8 cellular contexts compared by ENCODE assay signal in the genomic region with DNA sequence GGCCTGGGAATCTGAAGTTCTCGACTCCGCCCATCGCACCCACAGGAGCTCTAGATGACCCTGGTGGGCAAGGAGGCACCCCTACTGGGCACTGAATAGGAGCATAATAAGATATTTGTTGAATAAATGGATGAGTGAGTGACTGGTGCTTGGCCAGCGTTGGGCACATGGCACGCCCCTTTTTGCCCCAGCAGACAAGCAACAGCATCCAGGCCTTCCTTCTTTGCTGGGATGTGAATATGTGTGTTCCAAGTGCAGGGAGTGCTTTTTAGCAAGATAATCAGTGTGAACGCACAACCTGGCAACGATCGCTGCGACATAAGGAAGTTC. TPM values are rescaled to one million over a fixed set of nuclear protein-coding genes. Genes with fewer than 3 reads are reported as not detected.
A peak's percentile ranks its signal among the peaks of the same experiment; 100 is the strongest.
DNase-seq lines count a peak whose midpoint lies in the region; ATAC-seq, FAIRE-seq and TF ChIP-seq lines count a peak whose summit lies in the region.

No MANE protein-coding gene starts in this region.

- in situ Hi-C loops in astrocyte of the cerebellum (cut with HindIII; ENCODE audit: low sequenced_read_pairs): no loop called here
- in situ Hi-C loops in HepG2 (cut with HindIII; ENCODE audit: extremely low pct_ligation_motif_present, low pct_unique_long_range_greater_than_20kb): no loop called here

- H3K4me2 ChIP-seq in BLaER1 (peak overlapping the region; percentile 66), HepG2 (ENCODE audit: low read depth, low read length) (peak overlapping the region; percentile 84)

- TF ChIP-seq CTCF in astrocyte of the cerebellum (IDR thresholded peaks at IDR 0.05; ENCODE audit: low read depth, low read length, missing control alignments): no peak
- TF ChIP-seq CTCF in HepG2 (CRISPR knock-in tag; IDR thresholded peaks at IDR 0.05): no peak
- TF ChIP-seq CTCF in tibial nerve (IDR thresholded peaks at IDR 0.05): no peak

- BruUV-seq in HepG2 (replicated peaks; lab: Mats Ljungman, UMichigan): no TSS peak

- H3K27ac ChIP-seq in BLaER1 (peak overlapping the region; percentile 68), HepG2 (ENCODE audit: extremely low read length, insufficient read depth, low read length) (no peak overlapping the region), tibial nerve (peak overlapping the region; percentile 90 to 97 (median 92))

- DNase-seq in astrocyte of the cerebellum (ENCODE audit: low read depth) (no peak), HepG2 (ENCODE audit: low spot score) (no peak), tibial nerve (ENCODE audit: low spot score in 2 of 2) (peak; percentile 18 to 25), inferior parietal cortex (ENCODE audit: extremely low spot score) (no peak), HPDE6-E6E7 (ENCODE audit: extremely low spot score) (no peak)

- H3K27me3 ChIP-seq in BLaER1 (no peaks in the 10 kb centered on the region), HepG2 (ENCODE audit: control insufficient read depth in 1 of 2, insufficient read depth in 2 of 2, low read length in 2 of 2) (no peaks in the 10 kb centered on the region), tibial nerve (no peaks in the 10 kb centered on the region)

- no peak for FAIRE-seq in HepG2 (lab: Jason Lieb, UNC)

- H3K4me1 ChIP-seq in BLaER1 (peaks cover 42% of the 10 kb centered on the region), HepG2 (ENCODE audit: insufficient read depth, low read length) (peaks cover 37% of the 10 kb centered on the region), tibial nerve (peaks cover 0 to 44% (median 14%) of the 10 kb centered on the region in 4 donors)

- H3K9ac ChIP-seq in BLaER1 (peak overlapping the region; percentile 68; the same call in 1 of the 2 replicates), HepG2 (ENCODE audit: insufficient read depth, low read depth, low read length) (peak overlapping the region; percentile 53)

- 65% methylated on average over 6 of the region's 9 CpGs for WGBS in HepG2 (ENCODE audit: low lambda C conversion rate)
- 9 to 11% methylated on average over 9 of the region's 9 CpGs for WGBS in tibial nerve, 2 donors

- peaks cover 42% of the 10 kb centered on the region for H3K79me2 ChIP-seq in HepG2 (ENCODE audit: insufficient read depth, low read length)

- POLR2A ChIA-PET in HepG2 (lab: Yijun Ruan, JAX): interaction anchor here (0.6 to 2.6 kb wide), 3 partner anchors 12 to 88 kb away, joined by 3 to 19 read pairs (median 4); a partner anchor contains a TSS

- H3K36me3 ChIP-seq in BLaER1: peaks cover 21% of the 10 kb centered on the region; the same call in 1 of the 2 replicates
- H3K36me3 ChIP-seq in HepG2 (replicated peaks in 1 of 2; ENCODE audit: control insufficient read depth in 1 of 2, insufficient read depth in 2 of 2, low read length in 2 of 2): peaks cover 0 to under 1% of the 10 kb centered on the region in 2 experiments; a peak in 1 of 5 replicates
- peaks cover 0 to 4% (median 0%) of the 10 kb centered on the region in 3 donors for H3K36me3 ChIP-seq in tibial nerve

- peak; percentile 7 for ATAC-seq in GM19467 (IDR thresholded peaks at IDR 0.05; ENCODE audit: unreplicated experiment)
- peak; percentile 6 for ATAC-seq in HG03521 (IDR thresholded peaks at IDR 0.05; ENCODE audit: unreplicated experiment)
- ATAC-seq in HepG2: peak; percentile 37; the same call in 2 of the 3 replicates

- CTCF ChIA-PET in HepG2 (lab: Yijun Ruan, JAX; ENCODE audit: low intra/inter-chr PET ratio, low total read pairs): interaction anchor here (0.6 kb wide), 1 partner anchor 25 kb away, joined by 3 read pairs; a partner anchor contains a TSS

- intact Hi-C loops in HepG2 (cut with micrococcal nuclease; ENCODE audit: unreplicated experiment): loop anchor here (5.0 kb wide), 1 partner anchor 66 kb away; no protein-coding TSS in a partner anchor

- H3K4me3 ChIP-seq in BLaER1 (peak overlapping the region; percentile 94), astrocyte of the cerebellum (ENCODE audit: low read depth, low read length) (peak overlapping the region; percentile 86), HepG2 (replicated peaks in 1 of 3; ENCODE audit: insufficient read depth in 1 of 3, low read depth in 2 of 3, low read length in 3 of 3) (peak overlapping the region; percentile 44 to 98 (median 55)), tibial nerve (peak overlapping the region; percentile 92 to 99 (median 96))

- H4K20me1 ChIP-seq in BLaER1 (peaks cover 42% of the 10 kb centered on the region), HepG2 (ENCODE audit: insufficient read depth, low read length) (peaks cover 26% of the 10 kb centered on the region)

- H2AFZ ChIP-seq in HepG2 (ENCODE audit: low read length): peak overlapping the region; percentile 80

- TF ChIP-seq RAD21 in HepG2 (CRISPR knock-in tag; IDR thresholded peaks at IDR 0.05): no peak

- TF ChIP-seq EP300 in HepG2 (IDR thresholded peaks at IDR 0.05; ENCODE audit: low read depth in 2 of 2, low read length in 2 of 2) (no peak), HepG2 (CRISPR knock-in tag; IDR thresholded peaks at IDR 0.05; ENCODE audit: borderline replicate concordance) (no peak), tibial nerve (IDR thresholded peaks at IDR 0.05) (no peak)

- H3K9me3 ChIP-seq in BLaER1 (no peaks in the 10 kb centered on the region), HepG2 (ENCODE audit: low read length) (no peaks in the 10 kb centered on the region), tibial nerve (no peaks in the 10 kb centered on the region)

- TF ChIP-seq POLR2A in HepG2 (IDR thresholded peaks at IDR 0.05; ENCODE audit: insufficient read depth in 1 of 2, low read depth in 2 of 2, low read length in 2 of 2) (no peak), tibial nerve (IDR thresholded peaks at IDR 0.05) (no peak)

RNA-seq across cellular contexts. Expression of a gene that starts 0.5 kb away (rescaled TPM):
- total RNA-seq in HepG2 (2016; rRNA removed; fragmentation: Illumina TruSeq; extraction: Trizol) (80.1 and 93.4 TPM in 2 replicates), tibial nerve (100 to 1,000 TPM in 3 of 4 donors, 10 to 100 TPM in 1; 70.3 to 144 (median 127) TPM)
- 11.9 and 18.9 TPM in 2 replicates for total RNA-seq in HepG2 (2016; cell fraction: cytosol; rRNA removed; fragmentation: Illumina TruSeq; extraction: Trizol; ENCODE audit: low read depth)
- 79.6 and 87.8 TPM in 2 replicates for total RNA-seq in HepG2 (2016; cell fraction: insoluble cytoplasmic fraction; rRNA removed; fragmentation: Illumina TruSeq; extraction: Trizol)
- 21.9 and 25.0 TPM in 2 replicates for total RNA-seq in HepG2 (2016; cell fraction: membrane; rRNA removed; fragmentation: Illumina TruSeq; extraction: Trizol)
- 82.4 and 83.3 TPM in 2 replicates for total RNA-seq in HepG2 (2016; cell fraction: nucleus; rRNA removed; fragmentation: Illumina TruSeq; extraction: Trizol)
- polyA plus RNA-seq in HepG2 (2011; rRNA removed): 69.0 and 70.4 TPM in 2 replicates
- 39.2 and 40.8 TPM in 2 replicates for polyA plus RNA-seq in HepG2 (2011; cell fraction: cytosol; rRNA removed)
- 119 and 122 TPM in 2 replicates for polyA plus RNA-seq in HepG2 (2011; cell fraction: nucleus; rRNA removed)
- polyA plus RNA-seq in HepG2 (2012): 26.5 and 31.0 TPM in 2 replicates
- 1.3 and 1.7 TPM in 2 replicates for polyA plus RNA-seq in HepG2 (2016; cell fraction: cytosol; fragmentation: Illumina TruSeq; extraction: Trizol; ENCODE audit: low read depth)
- 45.5 and 54.9 TPM in 2 replicates for polyA plus RNA-seq in HepG2 (2016; cell fraction: insoluble cytoplasmic fraction; fragmentation: Illumina TruSeq; extraction: Trizol; ENCODE audit: low read depth)
- 4.2 and 6.0 TPM in 2 replicates for polyA plus RNA-seq in HepG2 (2016; cell fraction: membrane; fragmentation: Illumina TruSeq; extraction: Trizol; ENCODE audit: low read depth)
- 81.4 and 92.9 TPM in 2 replicates for polyA plus RNA-seq in HepG2 (2016; cell fraction: nucleus; fragmentation: Illumina TruSeq; extraction: Trizol; ENCODE audit: insufficient read depth, low read depth)
- 153 and 310 TPM in 2 replicates for polyA minus RNA-seq in HepG2 (2011; rRNA and poly(A)+ RNA removed; ENCODE audit: low replicate concordance)
- 51.3 and 63.1 TPM in 2 replicates for polyA minus RNA-seq in HepG2 (2011; cell fraction: cytosol; rRNA and poly(A)+ RNA removed)
- polyA minus RNA-seq in HepG2 (2011; cell fraction: nucleus; rRNA and poly(A)+ RNA removed): 123 and 152 TPM in 2 replicates

RNA-seq across cellular contexts. Expression of a gene that starts 12.0 kb away (rescaled TPM):
- 91.5 and 129 TPM in 2 replicates for total RNA-seq in HepG2 (2016; rRNA removed; fragmentation: Illumina TruSeq; extraction: Trizol)
- total RNA-seq in HepG2 (2016; cell fraction: cytosol; rRNA removed; fragmentation: Illumina TruSeq; extraction: Trizol; ENCODE audit: low read depth): 298 and 321 TPM in 2 replicates
- 81.6 and 129 TPM in 2 replicates for total RNA-seq in HepG2 (2016; cell fraction: insoluble cytoplasmic fraction; rRNA removed; fragmentation: Illumina TruSeq; extraction: Trizol)
- total RNA-seq in HepG2 (2016; cell fraction: membrane; rRNA removed; fragmentation: Illumina TruSeq; extraction: Trizol): 276 and 295 TPM in 2 replicates
- 68.5 and 73.1 TPM in 2 replicates for total RNA-seq in HepG2 (2016; cell fraction: nucleus; rRNA removed; fragmentation: Illumina TruSeq; extraction: Trizol)
- 55.6 and 59.4 TPM in 2 replicates for polyA plus RNA-seq in HepG2 (2011; rRNA removed)
- polyA plus RNA-seq in HepG2 (2011; cell fraction: cytosol; rRNA removed): 75.6 and 88.6 TPM in 2 replicates
- 25.5 and 28.0 TPM in 2 replicates for polyA plus RNA-seq in HepG2 (2011; cell fraction: nucleus; rRNA removed)
- polyA plus RNA-seq in HepG2 (2012): 46.9 and 52.6 TPM in 2 replicates
- 363 and 406 TPM in 2 replicates for polyA plus RNA-seq in HepG2 (2016; cell fraction: cytosol; fragmentation: Illumina TruSeq; extraction: Trizol; ENCODE audit: low read depth)
- polyA plus RNA-seq in HepG2 (2016; cell fraction: insoluble cytoplasmic fraction; fragmentation: Illumina TruSeq; extraction: Trizol; ENCODE audit: low read depth): 80.1 and 94.0 TPM in 2 replicates
- polyA plus RNA-seq in HepG2 (2016; cell fraction: membrane; fragmentation: Illumina TruSeq; extraction: Trizol; ENCODE audit: low read depth): 256 and 270 TPM in 2 replicates
- 125 and 127 TPM in 2 replicates for polyA plus RNA-seq in HepG2 (2016; cell fraction: nucleus; fragmentation: Illumina TruSeq; extraction: Trizol; ENCODE audit: insufficient read depth, low read depth)
- 42.4 and 68.4 TPM in 2 replicates for polyA minus RNA-seq in HepG2 (2011; rRNA and poly(A)+ RNA removed; ENCODE audit: low replicate concordance)
- 19.5 and 22.2 TPM in 2 replicates for polyA minus RNA-seq in HepG2 (2011; cell fraction: cytosol; rRNA and poly(A)+ RNA removed)
- 21.8 and 25.0 TPM in 2 replicates for polyA minus RNA-seq in HepG2 (2011; cell fraction: nucleus; rRNA and poly(A)+ RNA removed)
- 100 to 1,000 TPM in 3 of 4 donors, 10 to 100 TPM in 1; 97.3 to 158 (median 137) TPM for total RNA-seq in tibial nerve

RNA-seq across cellular contexts. Expression of a gene that starts 25.4 kb away (rescaled TPM):
- total RNA-seq in HepG2 (2016; rRNA removed; fragmentation: Illumina TruSeq; extraction: Trizol) (12.8 and 16.3 TPM in 2 replicates), tibial nerve (10 to 100 TPM; 18.0 to 20.8 (median 19.5) TPM)
- total RNA-seq in HepG2 (2016; cell fraction: cytosol; rRNA removed; fragmentation: Illumina TruSeq; extraction: Trizol; ENCODE audit: low read depth): 1.7 and 3.2 TPM in 2 replicates
- 11.8 and 15.3 TPM in 2 replicates for total RNA-seq in HepG2 (2016; cell fraction: insoluble cytoplasmic fraction; rRNA removed; fragmentation: Illumina TruSeq; extraction: Trizol)
- 4.6 and 5.3 TPM in 2 replicates for total RNA-seq in HepG2 (2016; cell fraction: membrane; rRNA removed; fragmentation: Illumina TruSeq; extraction: Trizol)
- 6.6 and 6.7 TPM in 2 replicates for total RNA-seq in HepG2 (2016; cell fraction: nucleus; rRNA removed; fragmentation: Illumina TruSeq; extraction: Trizol)
- 8.5 and 10.4 TPM in 2 replicates for polyA plus RNA-seq in HepG2 (2011; rRNA removed)
- polyA plus RNA-seq in HepG2 (2011; cell fraction: cytosol; rRNA removed): 10.7 and 10.9 TPM in 2 replicates
- polyA plus RNA-seq in HepG2 (2011; cell fraction: nucleus; rRNA removed): 4.4 and 5.2 TPM in 2 replicates
- polyA plus RNA-seq in HepG2 (2012): 6.3 and 8.1 TPM in 2 replicates
- polyA plus RNA-seq in HepG2 (2016; cell fraction: cytosol; fragmentation: Illumina TruSeq; extraction: Trizol; ENCODE audit: low read depth): 0.88 and 1.1 TPM in 2 replicates
- 13.5 and 13.9 TPM in 2 replicates for polyA plus RNA-seq in HepG2 (2016; cell fraction: insoluble cytoplasmic fraction; fragmentation: Illumina TruSeq; extraction: Trizol; ENCODE audit: low read depth)
- 2.7 and 3.1 TPM in 2 replicates for polyA plus RNA-seq in HepG2 (2016; cell fraction: membrane; fragmentation: Illumina TruSeq; extraction: Trizol; ENCODE audit: low read depth)
- polyA plus RNA-seq in HepG2 (2016; cell fraction: nucleus; fragmentation: Illumina TruSeq; extraction: Trizol; ENCODE audit: insufficient read depth, low read depth): 7.0 and 7.3 TPM in 2 replicates
- 23.9 and 78.0 TPM in 2 replicates for polyA minus RNA-seq in HepG2 (2011; rRNA and poly(A)+ RNA removed; ENCODE audit: low replicate concordance)
- 6.1 and 7.7 TPM in 2 replicates for polyA minus RNA-seq in HepG2 (2011; cell fraction: cytosol; rRNA and poly(A)+ RNA removed)
- 6.1 and 6.6 TPM in 2 replicates for polyA minus RNA-seq in HepG2 (2011; cell fraction: nucleus; rRNA and poly(A)+ RNA removed)

RNA-seq across cellular contexts. Expression of a gene that starts 25.5 kb away (rescaled TPM):
- 151 and 177 TPM in 2 replicates for total RNA-seq in HepG2 (2016; rRNA removed; fragmentation: Illumina TruSeq; extraction: Trizol)
- total RNA-seq in HepG2 (2016; cell fraction: cytosol; rRNA removed; fragmentation: Illumina TruSeq; extraction: Trizol; ENCODE audit: low read depth): 63.9 and 66.7 TPM in 2 replicates
- 156 and 192 TPM in 2 replicates for total RNA-seq in HepG2 (2016; cell fraction: insoluble cytoplasmic fraction; rRNA removed; fragmentation: Illumina TruSeq; extraction: Trizol)
- 73.2 and 73.9 TPM in 2 replicates for total RNA-seq in HepG2 (2016; cell fraction: membrane; rRNA removed; fragmentation: Illumina TruSeq; extraction: Trizol)
- 95.2 and 101 TPM in 2 replicates for total RNA-seq in HepG2 (2016; cell fraction: nucleus; rRNA removed; fragmentation: Illumina TruSeq; extraction: Trizol)
- 136 and 184 TPM in 2 replicates for polyA plus RNA-seq in HepG2 (2011; rRNA removed)
- polyA plus RNA-seq in HepG2 (2011; cell fraction: cytosol; rRNA removed): 250 and 309 TPM in 2 replicates
- 121 and 147 TPM in 2 replicates for polyA plus RNA-seq in HepG2 (2011; cell fraction: nucleus; rRNA removed)
- polyA plus RNA-seq in HepG2 (2012): 68.1 and 104 TPM in 2 replicates
- polyA plus RNA-seq in HepG2 (2016; cell fraction: cytosol; fragmentation: Illumina TruSeq; extraction: Trizol; ENCODE audit: low read depth): 59.5 and 64.2 TPM in 2 replicates
- 207 and 214 TPM in 2 replicates for polyA plus RNA-seq in HepG2 (2016; cell fraction: insoluble cytoplasmic fraction; fragmentation: Illumina TruSeq; extraction: Trizol; ENCODE audit: low read depth)
- 60.1 and 66.7 TPM in 2 replicates for polyA plus RNA-seq in HepG2 (2016; cell fraction: membrane; fragmentation: Illumina TruSeq; extraction: Trizol; ENCODE audit: low read depth)
- polyA plus RNA-seq in HepG2 (2016; cell fraction: nucleus; fragmentation: Illumina TruSeq; extraction: Trizol; ENCODE audit: insufficient read depth, low read depth): 195 and 196 TPM in 2 replicates
- 139 and 344 TPM in 2 replicates for polyA minus RNA-seq in HepG2 (2011; rRNA and poly(A)+ RNA removed; ENCODE audit: low replicate concordance)
- polyA minus RNA-seq in HepG2 (2011; cell fraction: cytosol; rRNA and poly(A)+ RNA removed): 32.1 and 32.6 TPM in 2 replicates
- polyA minus RNA-seq in HepG2 (2011; cell fraction: nucleus; rRNA and poly(A)+ RNA removed): 45.3 and 46.7 TPM in 2 replicates
- 10 to 100 TPM; 55.1 to 65.4 (median 61.1) TPM for total RNA-seq in tibial nerve

RNA-seq across cellular contexts. Expression of a gene that starts 33.1 kb away (rescaled TPM):
- 0.40 and 0.42 TPM in 2 replicates for total RNA-seq in HepG2 (2016; rRNA removed; fragmentation: Illumina TruSeq; extraction: Trizol)
- total RNA-seq in HepG2 (2016; cell fraction: cytosol; rRNA removed; fragmentation: Illumina TruSeq; extraction: Trizol; ENCODE audit: low read depth): 0.30 and 0.44 TPM in 2 replicates
- 0.26 TPM in 1 of 2 replicates, not detected in the other for total RNA-seq in HepG2 (2016; cell fraction: insoluble cytoplasmic fraction; rRNA removed; fragmentation: Illumina TruSeq; extraction: Trizol)
- total RNA-seq in HepG2 (2016; cell fraction: membrane; rRNA removed; fragmentation: Illumina TruSeq; extraction: Trizol): 0.31 and 0.34 TPM in 2 replicates
- 0.34 and 0.37 TPM in 2 replicates for total RNA-seq in HepG2 (2016; cell fraction: nucleus; rRNA removed; fragmentation: Illumina TruSeq; extraction: Trizol)
- polyA plus RNA-seq in HepG2 (2011; rRNA removed): 0.72 and 1.0 TPM in 2 replicates
- polyA plus RNA-seq in HepG2 (2011; cell fraction: cytosol; rRNA removed): 0.46 and 0.60 TPM in 2 replicates
- polyA plus RNA-seq in HepG2 (2011; cell fraction: nucleus; rRNA removed): 2.4 and 3.5 TPM in 2 replicates
- 0.45 and 0.86 TPM in 2 replicates for polyA plus RNA-seq in HepG2 (2012)
- polyA plus RNA-seq in HepG2 (2016; cell fraction: cytosol; fragmentation: Illumina TruSeq; extraction: Trizol; ENCODE audit: low read depth): 0.21 and 0.43 TPM in 2 replicates
- polyA plus RNA-seq in HepG2 (2016; cell fraction: insoluble cytoplasmic fraction; fragmentation: Illumina TruSeq; extraction: Trizol; ENCODE audit: low read depth): 0.16 TPM in 1 of 2 replicates, not detected in the other
- polyA plus RNA-seq in HepG2 (2016; cell fraction: membrane; fragmentation: Illumina TruSeq; extraction: Trizol; ENCODE audit: low read depth): 0.38 and 0.40 TPM in 2 replicates
- 0.56 and 0.70 TPM in 2 replicates for polyA plus RNA-seq in HepG2 (2016; cell fraction: nucleus; fragmentation: Illumina TruSeq; extraction: Trizol; ENCODE audit: insufficient read depth, low read depth)
- polyA minus RNA-seq in HepG2 (2011; rRNA and poly(A)+ RNA removed; ENCODE audit: low replicate concordance): 0.23 and 1.0 TPM in 2 replicates
- not detected in 2 replicates for polyA minus RNA-seq in HepG2 (2011; cell fraction: cytosol; rRNA and poly(A)+ RNA removed)
- polyA minus RNA-seq in HepG2 (2011; cell fraction: nucleus; rRNA and poly(A)+ RNA removed): 0.52 and 0.75 TPM in 2 replicates
- total RNA-seq in tibial nerve: 10 to 100 TPM in 1 of 4 donors, 1 to 10 TPM in 3; 3.3 to 22.7 (median 4.1) TPM

Comparison
In these comparisons a context has a peak if more than half of its experiments do, and no peak if none do; other contexts are left out.
1. DNase-seq: peak in tibial nerve (2 of 2); none in astrocyte of the cerebellum (single experiment), HepG2 (single experiment), inferior parietal cortex (single experiment) and HPDE6-E6E7 (single experiment).
2. Peak in every context shown above with its lines, with median percentiles within 50 percentile points of each other: H3K4me3 ChIP-seq and ATAC-seq.